ENCODE assay signal across 1 cellular context in the genomic region with DNA sequence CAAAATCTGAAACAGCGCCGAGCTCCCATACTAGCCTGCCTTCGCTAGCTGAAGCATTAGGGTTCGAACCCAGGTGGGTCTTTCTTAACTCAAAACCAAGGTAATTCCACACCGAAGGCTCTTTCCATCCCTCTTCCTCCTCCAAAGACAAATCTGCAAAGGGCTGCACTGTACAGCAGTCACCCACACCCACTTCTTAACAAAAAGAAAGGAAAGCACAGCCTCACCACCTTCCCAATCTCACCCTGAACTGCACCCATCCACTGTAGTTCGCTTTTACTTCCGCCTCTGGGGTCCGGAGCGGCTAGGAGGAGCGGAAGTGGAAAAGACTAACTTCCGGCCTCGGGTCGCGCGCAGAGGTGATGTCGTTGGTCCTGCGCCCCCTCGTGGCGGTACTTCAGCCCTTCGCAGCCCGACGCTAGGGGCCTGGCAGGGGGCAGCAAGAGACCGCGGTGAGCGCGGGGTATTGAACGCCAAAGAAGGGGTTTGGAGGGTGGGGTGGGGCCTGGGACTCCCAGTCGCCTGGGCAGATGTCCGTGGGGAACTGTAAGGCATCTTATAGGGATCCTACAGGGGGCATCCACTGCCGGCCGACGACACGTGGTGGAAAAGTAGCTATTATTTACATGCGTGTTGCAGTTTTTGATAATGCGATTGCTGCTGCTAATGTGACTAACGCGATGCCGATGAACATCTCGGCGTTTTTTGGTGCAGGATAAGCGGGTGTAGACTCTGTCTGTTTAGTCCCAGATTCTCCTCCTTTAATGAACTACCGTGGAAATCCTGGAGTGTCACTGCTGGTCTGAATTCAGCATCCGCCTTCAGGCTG.
TF ChIP-seq lines count a peak whose summit lies in the region.

A gene with protein sequence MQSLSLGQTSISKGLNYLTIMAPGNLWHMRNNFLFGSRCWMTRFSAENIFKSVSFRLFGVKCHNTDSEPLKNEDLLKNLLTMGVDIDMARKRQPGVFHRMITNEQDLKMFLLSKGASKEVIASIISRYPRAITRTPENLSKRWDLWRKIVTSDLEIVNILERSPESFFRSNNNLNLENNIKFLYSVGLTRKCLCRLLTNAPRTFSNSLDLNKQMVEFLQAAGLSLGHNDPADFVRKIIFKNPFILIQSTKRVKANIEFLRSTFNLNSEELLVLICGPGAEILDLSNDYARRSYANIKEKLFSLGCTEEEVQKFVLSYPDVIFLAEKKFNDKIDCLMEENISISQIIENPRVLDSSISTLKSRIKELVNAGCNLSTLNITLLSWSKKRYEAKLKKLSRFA (minus strand): TSS at position 290 of the 829 bp plus-strand sequence. CDS start 619 bp downstream, outside the sequence.

TF ChIP-seq in SK-N-SH treated with all-trans-retinoic acid at 6 μM for 48 hours, 23 proteins besides CTCF, POLR2A, EP300 and RAD21 (continued from another document):
- TF ChIP-seq, protein P1, sequence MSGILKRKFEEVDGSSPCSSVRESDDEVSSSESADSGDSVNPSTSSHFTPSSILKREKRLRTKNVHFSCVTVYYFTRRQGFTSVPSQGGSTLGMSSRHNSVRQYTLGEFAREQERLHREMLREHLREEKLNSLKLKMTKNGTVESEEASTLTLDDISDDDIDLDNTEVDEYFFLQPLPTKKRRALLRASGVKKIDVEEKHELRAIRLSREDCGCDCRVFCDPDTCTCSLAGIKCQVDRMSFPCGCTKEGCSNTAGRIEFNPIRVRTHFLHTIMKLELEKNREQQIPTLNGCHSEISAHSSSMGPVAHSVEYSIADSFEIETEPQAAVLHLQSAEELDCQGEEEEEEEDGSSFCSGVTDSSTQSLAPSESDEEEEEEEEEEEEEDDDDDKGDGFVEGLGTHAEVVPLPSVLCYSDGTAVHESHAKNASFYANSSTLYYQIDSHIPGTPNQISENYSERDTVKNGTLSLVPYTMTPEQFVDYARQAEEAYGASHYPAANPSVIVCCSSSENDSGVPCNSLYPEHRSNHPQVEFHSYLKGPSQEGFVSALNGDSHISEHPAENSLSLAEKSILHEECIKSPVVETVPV (CRISPR knock-in tag; IDR thresholded peaks at IDR 0.05), result 0 out of 2 replicates have a peak, but pooled peaks have one; percentile 8
- TF ChIP-seq ZNF70 (CRISPR knock-in tag; IDR thresholded peaks at IDR 0.05) (0 out of 2 replicates have a peak, but pooled peaks have one; percentile 20), CSDC2 (CRISPR knock-in tag; IDR thresholded peaks at IDR 0.05) (peak; percentile 61; the same call in 1 of the 2 replicates), PPARA (CRISPR knock-in tag; IDR thresholded peaks at IDR 0.05; ENCODE audit: borderline replicate concordance) (no peak), ZC3H10 (CRISPR knock-in tag; IDR thresholded peaks at IDR 0.05) (no peak), OSR1 (CRISPR knock-in tag; IDR thresholded peaks at IDR 0.05) (no peak), ZNF8 (CRISPR knock-in tag; IDR thresholded peaks at IDR 0.05) (no peak), ESRRG (CRISPR knock-in tag; IDR thresholded peaks at IDR 0.05) (no peak)
- TF ChIP-seq, protein P2, sequence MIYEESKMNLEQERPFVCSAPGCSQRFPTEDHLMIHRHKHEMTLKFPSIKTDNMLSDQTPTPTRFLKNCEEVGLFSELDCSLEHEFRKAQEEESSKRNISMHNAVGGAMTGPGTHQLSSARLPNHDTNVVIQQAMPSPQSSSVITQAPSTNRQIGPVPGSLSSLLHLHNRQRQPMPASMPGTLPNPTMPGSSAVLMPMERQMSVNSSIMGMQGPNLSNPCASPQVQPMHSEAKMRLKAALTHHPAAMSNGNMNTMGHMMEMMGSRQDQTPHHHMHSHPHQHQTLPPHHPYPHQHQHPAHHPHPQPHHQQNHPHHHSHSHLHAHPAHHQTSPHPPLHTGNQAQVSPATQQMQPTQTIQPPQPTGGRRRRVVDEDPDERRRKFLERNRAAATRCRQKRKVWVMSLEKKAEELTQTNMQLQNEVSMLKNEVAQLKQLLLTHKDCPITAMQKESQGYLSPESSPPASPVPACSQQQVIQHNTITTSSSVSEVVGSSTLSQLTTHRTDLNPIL (CRISPR knock-in tag; IDR thresholded peaks at IDR 0.05; ENCODE audit: low read depth), result no peak
- TF ChIP-seq, protein P3, sequence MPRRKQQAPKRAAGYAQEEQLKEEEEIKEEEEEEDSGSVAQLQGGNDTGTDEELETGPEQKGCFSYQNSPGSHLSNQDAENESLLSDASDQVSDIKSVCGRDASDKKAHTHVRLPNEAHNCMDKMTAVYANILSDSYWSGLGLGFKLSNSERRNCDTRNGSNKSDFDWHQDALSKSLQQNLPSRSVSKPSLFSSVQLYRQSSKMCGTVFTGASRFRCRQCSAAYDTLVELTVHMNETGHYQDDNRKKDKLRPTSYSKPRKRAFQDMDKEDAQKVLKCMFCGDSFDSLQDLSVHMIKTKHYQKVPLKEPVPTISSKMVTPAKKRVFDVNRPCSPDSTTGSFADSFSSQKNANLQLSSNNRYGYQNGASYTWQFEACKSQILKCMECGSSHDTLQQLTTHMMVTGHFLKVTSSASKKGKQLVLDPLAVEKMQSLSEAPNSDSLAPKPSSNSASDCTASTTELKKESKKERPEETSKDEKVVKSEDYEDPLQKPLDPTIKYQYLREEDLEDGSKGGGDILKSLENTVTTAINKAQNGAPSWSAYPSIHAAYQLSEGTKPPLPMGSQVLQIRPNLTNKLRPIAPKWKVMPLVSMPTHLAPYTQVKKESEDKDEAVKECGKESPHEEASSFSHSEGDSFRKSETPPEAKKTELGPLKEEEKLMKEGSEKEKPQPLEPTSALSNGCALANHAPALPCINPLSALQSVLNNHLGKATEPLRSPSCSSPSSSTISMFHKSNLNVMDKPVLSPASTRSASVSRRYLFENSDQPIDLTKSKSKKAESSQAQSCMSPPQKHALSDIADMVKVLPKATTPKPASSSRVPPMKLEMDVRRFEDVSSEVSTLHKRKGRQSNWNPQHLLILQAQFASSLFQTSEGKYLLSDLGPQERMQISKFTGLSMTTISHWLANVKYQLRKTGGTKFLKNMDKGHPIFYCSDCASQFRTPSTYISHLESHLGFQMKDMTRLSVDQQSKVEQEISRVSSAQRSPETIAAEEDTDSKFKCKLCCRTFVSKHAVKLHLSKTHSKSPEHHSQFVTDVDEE (CRISPR knock-in tag; IDR thresholded peaks at IDR 0.05), result peak; percentile 57; the same call in 1 of the 2 replicates
